ENCODE assay signal across 1 cellular context in genomic region chr19:41203371-41203770, GRCh38.
TF ChIP-seq lines count a peak whose summit lies in the region.

No MANE protein-coding gene starts in this region.

TF ChIP-seq in WTC11, 78 proteins besides CTCF, POLR2A, EP300 and RAD21 (continued from another document):
- TF ChIP-seq AFF4 (CRISPR knock-in tag; IDR thresholded peaks at IDR 0.05; ENCODE audit: borderline replicate concordance) (no peak), MYBL2 (CRISPR knock-in tag; IDR thresholded peaks at IDR 0.05) (no peak), GRHL2 (CRISPR knock-in tag; IDR thresholded peaks at IDR 0.05; ENCODE audit: insufficient replicate concordance, severe bottlenecking) (no peak), ZSCAN18 (CRISPR knock-in tag; IDR thresholded peaks at IDR 0.05) (no peak), ELF4 (CRISPR knock-in tag; IDR thresholded peaks at IDR 0.05; ENCODE audit: low read depth) (no peak), MAX (CRISPR knock-in tag; IDR thresholded peaks at IDR 0.05) (no peak)
